Comparison of ENCODE assay signal across 20 cellular contexts in genomic region chr1:54699936-54700525, GRCh38. TPM values are rescaled to one million over a fixed set of nuclear protein-coding genes. Genes with fewer than 3 reads are reported as not detected.
DNase-seq lines count a peak whose midpoint lies in the region; TF ChIP-seq lines count a peak whose summit lies in the region.
"Had no signal": no experiment of that assay in that cellular context is flagged by ENCODE, and none has a peak within 500 bp of the region (broad histone marks: within the 10 kb centered on the region; RNA-seq: fewer than 3 reads in every experiment).

No MANE protein-coding gene starts in this region.

- H3K9me3 Mint-ChIP-seq in glutamatergic neuron (ENCODE audit: unreplicated experiment): peaks cover 4% of the 10 kb centered on the region
- H3K9me3 Mint-ChIP-seq: CD14-positive monocyte; CD4-positive, alpha-beta memory T cell had no signal

- peaks cover 10% of the 10 kb centered on the region for H3K4me1 Mint-ChIP-seq in glutamatergic neuron (ENCODE audit: low read depth, unreplicated experiment)
- H3K4me1 Mint-ChIP-seq: CD14-positive monocyte had no signal

- no peak overlapping the region for H2AFZ ChIP-seq in osteoblast (ENCODE audit: low read length)

- no peak overlapping the region for H3K4me2 ChIP-seq in osteoblast (ENCODE audit: insufficient read depth, low read length)
- H3K4me2 ChIP-seq: A549, BLaER1 had no signal

- peaks cover 5% of the 10 kb centered on the region for H3K27me3 ChIP-seq in osteoblast (ENCODE audit: insufficient read depth, low read length)
- H3K27me3 ChIP-seq: BLaER1 had no signal

- no peaks in the 10 kb centered on the region for H3K36me3 Mint-ChIP-seq in glutamatergic neuron (ENCODE audit: unreplicated experiment)
- H3K36me3 Mint-ChIP-seq: CD14-positive monocyte; CD4-positive, alpha-beta memory T cell had no signal

- no peaks in the 10 kb centered on the region for H3K4me1 ChIP-seq in osteoblast (ENCODE audit: insufficient read depth, low read length)
- H3K4me1 ChIP-seq: A549, BLaER1 had no signal

- no peak overlapping the region for H3K4me3 Mint-ChIP-seq in glutamatergic neuron (ENCODE audit: unreplicated experiment)
- H3K4me3 Mint-ChIP-seq: CD14-positive monocyte; CD4-positive, alpha-beta memory T cell had no signal

- DNase-seq in DMS 273 (lab: John Stamatoyannopoulos, UW; ENCODE audit: unreplicated experiment): peak; percentile 55
- DNase-seq in DMS 273 treated with DMSO at 0.1 percent for 48 hours (lab: John Stamatoyannopoulos, UW): no peak
- peak; percentile 4 for DNase-seq in NCI-H2171 (lab: John Stamatoyannopoulos, UW)
- DNase-seq in glutamatergic neuron: peak; percentile 52
- peak; percentile 67 for DNase-seq in posterior vena cava (ENCODE audit: low spot score)
- DNase-seq in activated T-cell treated with anti-CD3 and anti-CD28 coated beads, Interleukin-2, amount 50 U/mL, for 48 hours: no peak
- no peak for DNase-seq in osteoblast (ENCODE audit: insufficient read length, low spot score, missing footprints)
- DNase-seq: CD4-positive, alpha-beta memory T cell; DMS53; DND-41; EL; HCEC 1CT had no signal

- no peak overlapping the region for H3K27ac ChIP-seq in osteoblast (ENCODE audit: low read depth, low read length)
- H3K27ac ChIP-seq: 22Rv1, A549, BLaER1, HL-60 had no signal

- H3K27ac Mint-ChIP-seq in glutamatergic neuron (ENCODE audit: unreplicated experiment): peak overlapping the region; percentile 82

- intact Hi-C loops in posterior vena cava (cut with DNase I): loop anchor here in 1 of 2 donors (5.0 kb wide), 1 partner anchor 123 kb away; no protein-coding TSS in a partner anchor

- peaks cover 8% of the 10 kb centered on the region for H3K27me3 Mint-ChIP-seq in glutamatergic neuron (ENCODE audit: unreplicated experiment)

- H3K4me3 ChIP-seq in osteoblast (ENCODE audit: insufficient read depth, low read length): no peak overlapping the region
- H3K4me3 ChIP-seq: A549, BLaER1, GM12878 had no signal

- no peaks in the 10 kb centered on the region for H3K79me2 ChIP-seq in osteoblast (ENCODE audit: insufficient read depth, low read length)

- no peak for TF ChIP-seq CTCF in glutamatergic neuron (IDR thresholded peaks at IDR 0.05; ENCODE audit: partially characterized antibody, unreplicated experiment)
- no peak for TF ChIP-seq CTCF in osteoblast (IDR thresholded peaks at IDR 0.05; ENCODE audit: extremely low read depth, low read depth, low read length)

- H3K9me3 ChIP-seq in osteoblast (ENCODE audit: low read depth, low read length): no peaks in the 10 kb centered on the region
- H3K9me3 ChIP-seq: A549, BLaER1 had no signal

- no peaks in the 10 kb centered on the region for H3K36me3 ChIP-seq in osteoblast (ENCODE audit: insufficient read depth, low read length)
- H3K36me3 ChIP-seq: BLaER1 had no signal

- no peaks in the 10 kb centered on the region for H4K20me1 ChIP-seq in osteoblast (ENCODE audit: insufficient read depth, low read length)
- H4K20me1 ChIP-seq: BLaER1 had no signal

RNA-seq across cellular contexts. Expression of gene TTC4, which starts 15.6 kb away (rescaled TPM):
- total RNA-seq in glutamatergic neuron (ENCODE audit: unreplicated experiment) (14.3 TPM), posterior vena cava (10 to 100 TPM; 13.9 to 16.8 TPM), osteoblast (19.7 and 27.9 TPM in 2 replicates)

RNA-seq across cellular contexts. Expression of gene MROH7, which starts 58.4 kb away (rescaled TPM):
- total RNA-seq in glutamatergic neuron (ENCODE audit: unreplicated experiment): not detected
- total RNA-seq in posterior vena cava: 1 to 10 TPM; 2.5 to 4.8 TPM
- 0.36 and 0.59 TPM in 2 replicates for total RNA-seq in osteoblast
- total RNA-seq: G401, HT1080 had no signal

Comparison
In these comparisons a context has a peak if more than half of its experiments do, and no peak if none do; other contexts are left out.
1. DNase-seq: peak in DMS 273 (single experiment), NCI-H2171 (single experiment), glutamatergic neuron (single experiment) and posterior vena cava (single experiment); none in DMS 273 treated with DMSO at 0.1 percent for 48 hours (single experiment), activated T-cell treated with anti-CD3 and anti-CD28 coated beads, Interleukin-2, amount 50 U/mL, for 48 hours (0 of 2) and osteoblast (single experiment).